Comparison of ENCODE assay signal across 10 cellular contexts in genomic region chr2:46849741-46850474, GRCh38.
A peak's percentile ranks its signal among the peaks of the same experiment; 100 is the strongest.
DNase-seq lines count a peak whose midpoint lies in the region; ATAC-seq, FAIRE-seq and TF ChIP-seq lines count a peak whose summit lies in the region.
"Had no signal": no experiment of that assay in that cellular context is flagged by ENCODE, and none has a peak within 500 bp of the region (broad histone marks: within the 10 kb centered on the region; RNA-seq: fewer than 3 reads in every experiment).

No MANE protein-coding gene starts in this region.

- ATAC-seq in GM18867 (IDR thresholded peaks at IDR 0.05; ENCODE audit: unreplicated experiment) (no peak), HG03196 (IDR thresholded peaks at IDR 0.05; ENCODE audit: unreplicated experiment) (no peak)

- H2AFZ ChIP-seq in hepatocyte = no peak overlapping the region

- no peak overlapping the region for H3K4me3 Mint-ChIP-seq in brain

- H3K4me1 ChIP-seq in hepatocyte (ENCODE audit: insufficient read depth) = peaks cover 52% of the 10 kb centered on the region

- H3K27me3 ChIP-seq in hepatocyte = no peaks in the 10 kb centered on the region
- no peaks in the 10 kb centered on the region for H3K27me3 ChIP-seq in dorsolateral prefrontal cortex

- H3K9me2 ChIP-seq in hepatocyte (replicated peaks; ENCODE audit: insufficient read depth) = no peaks in the 10 kb centered on the region

- H3K4me3 ChIP-seq in hepatocyte = no peak overlapping the region
- no peak overlapping the region for H3K4me3 ChIP-seq in skin epidermis
- H3K4me3 ChIP-seq in dorsolateral prefrontal cortex = no peak overlapping the region

- no peaks in the 10 kb centered on the region for H3K36me3 Mint-ChIP-seq in brain

- H3K4me2 ChIP-seq in hepatocyte = peak overlapping the region; percentile 34

- intact Hi-C loops in dorsolateral prefrontal cortex (cut with DNase I) = no loop called here

- 42% methylated on average over 11 of the region's 11 CpGs for WGBS in hepatocyte (ENCODE audit: low lambda C conversion rate, missing lambda C conversion rate)

- H3K27ac Mint-ChIP-seq in brain = peak overlapping the region in 4 of 5 experiments; percentile 72 to 93 (median 90)

- no peaks in the 10 kb centered on the region for H3K9me3 ChIP-seq in hepatocyte (ENCODE audit: low read depth)

- H3K4me1 Mint-ChIP-seq in brain = peaks cover 68% of the 10 kb centered on the region

- no peaks in the 10 kb centered on the region for H4K20me1 ChIP-seq in hepatocyte (ENCODE audit: insufficient read depth, poor library complexity, severe bottlenecking)

- TF ChIP-seq CTCF in brain (conservative IDR thresholded peaks at IDR 0.05) (no peak), hepatocyte (IDR thresholded peaks at IDR 0.05; ENCODE audit: poor library complexity) (no peak), dorsolateral prefrontal cortex (IDR thresholded peaks at IDR 0.05 in 54 of 56, conservative IDR thresholded peaks at IDR 0.05 in 2 of 56; ENCODE audit: low read depth in 1 of 56, partially characterized antibody in 56 of 56) (no peak)

- H3K27me3 Mint-ChIP-seq in brain = peaks cover 11% of the 10 kb centered on the region

- no peaks in the 10 kb centered on the region for H3K36me3 ChIP-seq in hepatocyte (replicated peaks; ENCODE audit: insufficient read depth, low read depth)

- H3K9me3 Mint-ChIP-seq in brain = peaks cover 0 to 7% (median 2%) of the 10 kb centered on the region in 5 experiments

- peak overlapping the region; percentile 98 for H3K27ac ChIP-seq in hepatocyte
- peak overlapping the region in 13 of 21 experiments; percentile 21 to 87 (median 70) for H3K27ac ChIP-seq in skin epidermis
- H3K27ac ChIP-seq in dorsolateral prefrontal cortex = peak overlapping the region in 25 of 59 donors; percentile 5 to 86 (median 58)

- TF ChIP-seq POLR2A in H54 (IDR thresholded peaks at IDR 0.05; ENCODE audit: low read depth, low read length) = peak; percentile 6; the same call in 1 of the 2 replicates

- no peak for FAIRE-seq in H54 (lab: Jason Lieb, UNC)

- DNase-seq in H54 (ENCODE audit: insufficient read length, low spot score) (no peak), hepatocyte (ENCODE audit: low spot score) (peak; percentile 47), germinal center (ENCODE audit: low spot score) (no peak), dorsolateral prefrontal cortex (no peak)
- DNase-seq: activated T-cell treated with anti-CD3 and anti-CD28 coated beads, Interleukin-2, amount 50 U/mL, for 1 hour; stimulated activated CD4-positive, alpha-beta T cell treated with anti-CD3 and anti-CD28 coated beads, Interleukin-2, amount 100 ng/mL, for 48 hours had no signal

- H3K79me2 ChIP-seq in hepatocyte = no peaks in the 10 kb centered on the region
